In genomic region chr3:14913071-14913925, GRCh38 we compare ENCODE assay signal across 18 cellular contexts. TPM values are rescaled to one million over a fixed set of nuclear protein-coding genes. Genes with fewer than 3 reads are reported as not detected.
DNase-seq lines count a peak whose midpoint lies in the region; ATAC-seq and TF ChIP-seq lines count a peak whose summit lies in the region.
"Had no signal": no experiment of that assay in that cellular context is flagged by ENCODE, and none has a peak within 500 bp of the region (broad histone marks: within the 10 kb centered on the region; RNA-seq: fewer than 3 reads in every experiment).

No MANE protein-coding gene starts in this region.

- no peak overlapping the region for H2BK15ac ChIP-seq in mesendoderm (replicated peaks; ENCODE audit: low read depth)

- no peaks in the 10 kb centered on the region for H3K79me1 ChIP-seq in mesendoderm (ENCODE audit: low read length)

- H3K4ac ChIP-seq in mesendoderm (ENCODE audit: low read depth, low read length) = no peak overlapping the region

- no peak overlapping the region for H3K18ac ChIP-seq in mesendoderm (ENCODE audit: low read length)

- no peak overlapping the region for H2BK5ac ChIP-seq in mesendoderm (ENCODE audit: low read length)

- TF ChIP-seq CTCF in right atrium auricular region (IDR thresholded peaks at IDR 0.05) = no peak
- no peak for TF ChIP-seq CTCF in coronary artery (IDR thresholded peaks at IDR 0.05)

- no peak overlapping the region for H3K23ac ChIP-seq in mesendoderm (ENCODE audit: low read length)

- H3K4me2 ChIP-seq in mesendoderm (ENCODE audit: low read length) = no peak overlapping the region
- H3K4me2 ChIP-seq: A549 had no signal

- no peak overlapping the region for H2AK5ac ChIP-seq in mesendoderm (ENCODE audit: low read length)

- H4K5ac ChIP-seq in mesendoderm (ENCODE audit: low read length) = no peak overlapping the region

- ATAC-seq in Right ventricle myocardium inferior = no peak
- ATAC-seq: A549 had no signal

- H3K27me3 ChIP-seq in right atrium auricular region (no peaks in the 10 kb centered on the region), mesendoderm (ENCODE audit: insufficient read depth, low read length, poor library complexity) (no peaks in the 10 kb centered on the region)
- H3K27me3 ChIP-seq: BE2C had no signal

- DNase-seq in Right ventricle myocardium inferior (ENCODE audit: missing footprints) (peak; percentile 20), right atrium auricular region (ENCODE audit: low spot score) (no peak), coronary artery (ENCODE audit: low spot score) (peak; percentile 59), mesendoderm (peak; percentile 31), ureter (ENCODE audit: low spot score) (peak; percentile 33), cerebellar nuclear complex (lab: John Stamatoyannopoulos, UW) (no peak), DMS153 treated with DMSO at 0.1 percent for 48 hours (lab: John Stamatoyannopoulos, UW; ENCODE audit: unreplicated experiment) (no peak), MV-4-11 (lab: John Stamatoyannopoulos, UW) (no peak)
- DNase-seq: CD4-positive, CD25-positive, alpha-beta regulatory T cell; GOT3; Karpas-422; NCI-H1417; NCI-H187; NCI-H2227 treated with DMSO at 0.1 percent for 48 hours; NCI-H510A treated with DMSO at 0.1 percent for 48 hours; NCI-H748 treated with DMSO at 0.1 percent for 48 hours had no signal

- no peaks in the 10 kb centered on the region for H3K79me2 ChIP-seq in mesendoderm (ENCODE audit: control insufficient read depth, insufficient read depth, low read length)

- H2BK120ac ChIP-seq in mesendoderm (ENCODE audit: low read depth, low read length) = no peak overlapping the region

- H3K9me3 ChIP-seq in right atrium auricular region = no peaks in the 10 kb centered on the region
- H3K9me3 ChIP-seq: A549, BE2C had no signal

- H3K9ac ChIP-seq in mesendoderm (ENCODE audit: low read length) = no peak overlapping the region

- no peak overlapping the region for H4K8ac ChIP-seq in mesendoderm (ENCODE audit: low read depth, low read length)

- H3K4me3 ChIP-seq in right atrium auricular region (no peak overlapping the region), coronary artery (no peak overlapping the region), mesendoderm (ENCODE audit: low read length) (no peak overlapping the region)
- H3K4me3 ChIP-seq: A549 had no signal

- intact Hi-C loops in Right ventricle myocardium inferior (cut with DNase I) = no loop called here

- H3K27ac ChIP-seq in right atrium auricular region (no peak overlapping the region), coronary artery (no peak overlapping the region), mesendoderm (ENCODE audit: low read depth, low read length) (no peak overlapping the region)
- H3K27ac ChIP-seq: A549 had no signal

- H3K56ac ChIP-seq in mesendoderm (ENCODE audit: low read length) = no peak overlapping the region

- no CpG with 5 or more reads among the region's 10 CpGs for WGBS in mesendoderm (ENCODE audit: extremely low coverage, insufficient coverage, low lambda C conversion rate)

- H3K36me3 ChIP-seq in right atrium auricular region (peaks cover 12% of the 10 kb centered on the region), mesendoderm (ENCODE audit: control insufficient read depth, insufficient read depth, low read length) (no peaks in the 10 kb centered on the region)
- H3K36me3 ChIP-seq: BE2C had no signal

- H3K4me1 ChIP-seq in right atrium auricular region (peaks cover 0 to 11% of the 10 kb centered on the region in 2 donors), mesendoderm (ENCODE audit: control insufficient read depth, low read depth, low read length) (no peaks in the 10 kb centered on the region)
- H3K4me1 ChIP-seq: A549, BE2C had no signal

RNA-seq across cellular contexts. Expression of gene NR2C2, which starts 34.1 kb away (rescaled TPM):
- total RNA-seq in Right ventricle myocardium inferior (28.6 TPM), right atrium auricular region (10 to 100 TPM; 22.3 to 29.2 TPM), ureter (59.8 TPM)
- 17.7 TPM for polyA plus RNA-seq in mesendoderm (2013, experiment 1 of 2)
- 17.2 TPM for polyA plus RNA-seq in mesendoderm (2013, experiment 2 of 2)

Comparison
In these comparisons a context has a peak if more than half of its experiments do, and no peak if none do; other contexts are left out.
1. DNase-seq: peak in Right ventricle myocardium inferior (single experiment), coronary artery (single experiment), mesendoderm (single experiment) and ureter (single experiment); none in right atrium auricular region (single experiment), cerebellar nuclear complex (0 of 2), DMS153 treated with DMSO at 0.1 percent for 48 hours (single experiment) and MV-4-11 (single experiment).